In genomic region chr22:28474248-28474647, GRCh38 we compare ENCODE assay signal across 23 cellular contexts.
"Had no signal": no experiment of that assay in that cellular context is flagged by ENCODE, and none has a peak within 500 bp of the region (broad histone marks: within the 10 kb centered on the region; RNA-seq: fewer than 3 reads in every experiment).

No MANE protein-coding gene starts in this region.

- H3K9me3 ChIP-seq: SJCRH30 had no signal

- H3K4me1 ChIP-seq: SJCRH30 had no signal

- H3K4me3 ChIP-seq: SJCRH30 had no signal

- H3K9ac ChIP-seq: KMS-11 had no signal

- H3K4me2 ChIP-seq: KMS-11 had no signal

- DNase-seq: IMR-90; Kasumi-1; MV-4-11; NCI-H1092; NCI-H1105 treated with DMSO at 0.1 percent for 48 hours; NCI-H1417 treated with DMSO at 0.1 percent for 48 hours; NCI-H146; NCI-H1694 treated with DMSO at 0.1 percent for 48 hours; NCI-H1930; NCI-H2081; NCI-H2107; NCI-H2227 treated with DMSO at 0.1 percent for 48 hours; NCI-H524; NCI-H526 treated with DMSO at 0.1 percent for 48 hours; NCI-H774; NK-92 treated with Interleukin-12 subunit alpha and Interleukin-12 subunit beta, amount 100 ng/mL, for 24 hours; PC-3; SHP77; SJCRH30 had no signal

- ATAC-seq: Panc1, PC-3, SK-N-SH treated with all-trans-retinoic acid at 6 μM for 48 hours had no signal

- H3K36me3 ChIP-seq: SJCRH30 had no signal

- H3K27ac ChIP-seq: KMS-11, RWPE1, SJCRH30 had no signal

- H3K27me3 ChIP-seq: SJCRH30 had no signal
